In the genomic region with DNA sequence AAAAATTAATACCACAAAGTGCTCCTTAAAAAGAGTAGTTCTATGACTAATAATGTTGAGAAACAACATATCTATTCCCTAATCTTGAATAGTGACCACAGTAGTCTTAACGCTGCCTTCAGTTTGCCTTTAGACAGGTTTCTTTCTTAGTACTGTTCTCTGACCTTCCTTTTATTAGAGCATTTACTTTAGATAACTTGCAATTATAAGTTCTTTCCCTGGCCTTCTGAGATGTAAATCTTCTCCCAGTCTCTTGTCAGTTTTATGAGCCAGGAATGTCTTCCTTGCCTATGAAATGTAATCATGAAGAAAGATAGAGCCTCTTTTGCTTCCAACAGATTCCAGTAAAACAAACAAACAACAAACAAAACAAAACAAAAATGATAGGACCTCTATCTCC, we compare ENCODE assay signal across 18 cellular contexts.
A peak's percentile ranks its signal among the peaks of the same experiment; 100 is the strongest.
DNase-seq lines count a peak whose midpoint lies in the region; ATAC-seq, FAIRE-seq and TF ChIP-seq lines count a peak whose summit lies in the region.
"Had no signal": no experiment of that assay in that cellular context is flagged by ENCODE, and none has a peak within 500 bp of the region (broad histone marks: within the 10 kb centered on the region; RNA-seq: fewer than 3 reads in every experiment).

No MANE protein-coding gene starts in this region.

- ATAC-seq in SK-N-SH treated with all-trans-retinoic acid at 6 μM for 48 hours (no peak), left lung (peak; percentile 50)
- ATAC-seq: K562 had no signal

- DNase-seq in SK-N-SH, result no peak
- DNase-seq in astrocyte of the spinal cord (ENCODE audit: low read depth, low spot score), result peak; percentile 22
- DNase-seq in left lung, result no peak
- DNase-seq in adrenal gland, result no peak
- no peak for DNase-seq in NCI-H1417 treated with DMSO at 0.1 percent for 48 hours (lab: John Stamatoyannopoulos, UW)
- no peak for DNase-seq in RCC 7860 (ENCODE audit: low spot score)
- DNase-seq in NCI-H146 (lab: John Stamatoyannopoulos, UW), result no peak
- DNase-seq: DND-41, NCI-H1105, NCI-H1694 treated with DMSO at 0.1 percent for 48 hours, NCI-H510A, NCI-H82, PC-9, SJCRH30 had no signal

- H3K79me2 ChIP-seq in SK-N-SH (ENCODE audit: insufficient read depth), result no peaks in the 10 kb centered on the region

- no peak overlapping the region for H3K4me2 ChIP-seq in SK-N-SH
- H3K4me2 ChIP-seq: PC-9 had no signal

- TF ChIP-seq POLR2A in adrenal gland (IDR thresholded peaks at IDR 0.05), result no peak

- CTCF ChIA-PET in SK-N-SH (lab: Yijun Ruan, JAX), result no interaction called here

- TF ChIP-seq EP300 in SK-N-SH (IDR thresholded peaks at IDR 0.05; ENCODE audit: borderline replicate concordance in 1 of 2, low read depth in 1 of 2, low read length in 1 of 2), result no peak

- H4K20me1 ChIP-seq in SK-N-SH (ENCODE audit: insufficient read depth), result no peaks in the 10 kb centered on the region

- FAIRE-seq in RCC 7860 (lab: Jason Lieb, UNC), result no peak
- FAIRE-seq: K562 had no signal

- no peak overlapping the region for H3K4me3 ChIP-seq in SK-N-SH (ENCODE audit: low read depth in 2 of 2, low read length in 1 of 2)
- no peak overlapping the region for H3K4me3 ChIP-seq in astrocyte of the spinal cord (ENCODE audit: low read depth, low read length)
- no peak overlapping the region for H3K4me3 ChIP-seq in left lung
- no peak overlapping the region for H3K4me3 ChIP-seq in adrenal gland
- H3K4me3 ChIP-seq: HAP-1, K562, PC-9, SJCRH30 had no signal

- no peak for TF ChIP-seq CTCF in SK-N-SH (IDR thresholded peaks at IDR 0.05)
- no peak for TF ChIP-seq CTCF in astrocyte of the spinal cord (IDR thresholded peaks at IDR 0.05; ENCODE audit: low read depth, low read length)
- TF ChIP-seq CTCF in left lung (IDR thresholded peaks at IDR 0.05), result no peak
- no peak for TF ChIP-seq CTCF in adrenal gland (IDR thresholded peaks at IDR 0.05)

- H2AFZ ChIP-seq in SK-N-SH (ENCODE audit: low read depth), result no peak overlapping the region
- H2AFZ ChIP-seq: PC-9 had no signal

- in situ Hi-C loops in astrocyte of the spinal cord (cut with HindIII; ENCODE audit: low sequenced_read_pairs), result no loop called here

- H3K9me2 ChIP-seq in SK-N-SH, result no peaks in the 10 kb centered on the region

- no peaks in the 10 kb centered on the region for H3K27me3 ChIP-seq in SK-N-SH (ENCODE audit: insufficient read depth)
- no peaks in the 10 kb centered on the region for H3K27me3 ChIP-seq in left lung
- H3K27me3 ChIP-seq in adrenal gland, result no peaks in the 10 kb centered on the region
- H3K27me3 ChIP-seq: SJCRH30 had no signal

- H3K4me1 ChIP-seq in SK-N-SH (ENCODE audit: control insufficient read depth in 1 of 2, insufficient read depth in 2 of 2, low read depth in 1 of 2, low read length in 1 of 2) (no peaks in the 10 kb centered on the region), left lung (no peaks in the 10 kb centered on the region), adrenal gland (replicated peaks in 1 of 2) (no peaks in the 10 kb centered on the region)
- H3K4me1 ChIP-seq: HAP-1, SJCRH30 had no signal

- H3K36me3 ChIP-seq in SK-N-SH (replicated peaks in 1 of 2; ENCODE audit: control insufficient read depth in 1 of 2, insufficient read depth in 2 of 2, low read length in 1 of 2), result no peaks in the 10 kb centered on the region
- no peaks in the 10 kb centered on the region for H3K36me3 ChIP-seq in left lung
- no peaks in the 10 kb centered on the region for H3K36me3 ChIP-seq in adrenal gland (replicated peaks in 1 of 2)
- H3K36me3 ChIP-seq: HAP-1, SJCRH30 had no signal

- WGBS in SK-N-SH (ENCODE audit: low lambda C conversion rate), result 63% methylated on average over 1 of the region's 1 CpG
- 52 to 63% (median 54%) methylated on average over 1 of the region's 1 CpG for WGBS in adrenal gland, 4 donors

- TF ChIP-seq RAD21 in SK-N-SH (IDR thresholded peaks at IDR 0.05; ENCODE audit: low read length), result no peak

- POLR2A ChIA-PET in SK-N-SH (lab: Yijun Ruan, JAX), result no interaction called here

- H3K9ac ChIP-seq in SK-N-SH, result no peak overlapping the region

- H3K9me3 ChIP-seq in SK-N-SH (no peaks in the 10 kb centered on the region), left lung (no peaks in the 10 kb centered on the region), adrenal gland (replicated peaks in 1 of 3) (no peaks in the 10 kb centered on the region)
- H3K9me3 ChIP-seq: HAP-1, SJCRH30 had no signal

- intact Hi-C loops in left lung (cut with DNase I), result no loop called here
- intact Hi-C loops in adrenal gland (cut with DNase I), result no loop called here

- no peaks in the 10 kb centered on the region for H3F3A ChIP-seq in SK-N-SH (replicated peaks; ENCODE audit: insufficient read depth)

- H3K27ac ChIP-seq in SK-N-SH (ENCODE audit: low read depth in 2 of 2, low read length in 1 of 2) (no peak overlapping the region), left lung (no peak overlapping the region), adrenal gland (no peak overlapping the region)
- H3K27ac ChIP-seq: 22Rv1, PC-9, SJCRH30 had no signal

TF ChIP-seq in SK-N-SH treated with all-trans-retinoic acid at 6 μM for 48 hours, 23 proteins besides CTCF, POLR2A, EP300 and RAD21:
- TF ChIP-seq, protein P1, sequence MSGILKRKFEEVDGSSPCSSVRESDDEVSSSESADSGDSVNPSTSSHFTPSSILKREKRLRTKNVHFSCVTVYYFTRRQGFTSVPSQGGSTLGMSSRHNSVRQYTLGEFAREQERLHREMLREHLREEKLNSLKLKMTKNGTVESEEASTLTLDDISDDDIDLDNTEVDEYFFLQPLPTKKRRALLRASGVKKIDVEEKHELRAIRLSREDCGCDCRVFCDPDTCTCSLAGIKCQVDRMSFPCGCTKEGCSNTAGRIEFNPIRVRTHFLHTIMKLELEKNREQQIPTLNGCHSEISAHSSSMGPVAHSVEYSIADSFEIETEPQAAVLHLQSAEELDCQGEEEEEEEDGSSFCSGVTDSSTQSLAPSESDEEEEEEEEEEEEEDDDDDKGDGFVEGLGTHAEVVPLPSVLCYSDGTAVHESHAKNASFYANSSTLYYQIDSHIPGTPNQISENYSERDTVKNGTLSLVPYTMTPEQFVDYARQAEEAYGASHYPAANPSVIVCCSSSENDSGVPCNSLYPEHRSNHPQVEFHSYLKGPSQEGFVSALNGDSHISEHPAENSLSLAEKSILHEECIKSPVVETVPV (CRISPR knock-in tag; IDR thresholded peaks at IDR 0.05), result no peak
- TF ChIP-seq ISL1 (CRISPR knock-in tag; IDR thresholded peaks at IDR 0.05) (peak; percentile 56), TOX (CRISPR knock-in tag; IDR thresholded peaks at IDR 0.05; ENCODE audit: borderline replicate concordance) (no peak)

TF ChIP-seq in SK-N-SH, 30 proteins besides CTCF, POLR2A, EP300 and RAD21:
- no peak for TF ChIP-seq TEAD4 (IDR thresholded peaks at IDR 0.05; ENCODE audit: borderline replicate concordance, insufficient read depth)
- TF ChIP-seq, protein P2, sequence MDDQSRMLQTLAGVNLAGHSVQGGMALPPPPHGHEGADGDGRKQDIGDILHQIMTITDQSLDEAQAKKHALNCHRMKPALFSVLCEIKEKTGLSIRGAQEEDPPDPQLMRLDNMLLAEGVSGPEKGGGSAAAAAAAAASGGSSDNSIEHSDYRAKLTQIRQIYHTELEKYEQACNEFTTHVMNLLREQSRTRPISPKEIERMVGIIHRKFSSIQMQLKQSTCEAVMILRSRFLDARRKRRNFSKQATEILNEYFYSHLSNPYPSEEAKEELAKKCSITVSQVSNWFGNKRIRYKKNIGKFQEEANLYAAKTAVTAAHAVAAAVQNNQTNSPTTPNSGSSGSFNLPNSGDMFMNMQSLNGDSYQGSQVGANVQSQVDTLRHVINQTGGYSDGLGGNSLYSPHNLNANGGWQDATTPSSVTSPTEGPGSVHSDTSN (IDR thresholded peaks at IDR 0.05), result no peak
- no peak for TF ChIP-seq FOXJ3 (CRISPR knock-in tag; IDR thresholded peaks at IDR 0.05)
- TF ChIP-seq, protein P3, sequence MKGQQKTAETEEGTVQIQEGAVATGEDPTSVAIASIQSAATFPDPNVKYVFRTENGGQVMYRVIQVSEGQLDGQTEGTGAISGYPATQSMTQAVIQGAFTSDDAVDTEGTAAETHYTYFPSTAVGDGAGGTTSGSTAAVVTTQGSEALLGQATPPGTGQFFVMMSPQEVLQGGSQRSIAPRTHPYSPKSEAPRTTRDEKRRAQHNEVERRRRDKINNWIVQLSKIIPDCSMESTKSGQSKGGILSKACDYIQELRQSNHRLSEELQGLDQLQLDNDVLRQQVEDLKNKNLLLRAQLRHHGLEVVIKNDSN (IDR thresholded peaks at IDR 0.05; ENCODE audit: borderline replicate concordance, low read depth), result no peak
- no peak for TF ChIP-seq RXRA (IDR thresholded peaks at IDR 0.05; ENCODE audit: borderline replicate concordance, low read depth)
- TF ChIP-seq, protein P4, sequence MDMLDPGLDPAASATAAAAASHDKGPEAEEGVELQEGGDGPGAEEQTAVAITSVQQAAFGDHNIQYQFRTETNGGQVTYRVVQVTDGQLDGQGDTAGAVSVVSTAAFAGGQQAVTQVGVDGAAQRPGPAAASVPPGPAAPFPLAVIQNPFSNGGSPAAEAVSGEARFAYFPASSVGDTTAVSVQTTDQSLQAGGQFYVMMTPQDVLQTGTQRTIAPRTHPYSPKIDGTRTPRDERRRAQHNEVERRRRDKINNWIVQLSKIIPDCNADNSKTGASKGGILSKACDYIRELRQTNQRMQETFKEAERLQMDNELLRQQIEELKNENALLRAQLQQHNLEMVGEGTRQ (IDR thresholded peaks at IDR 0.05; ENCODE audit: borderline replicate concordance, low read depth, low read length), result no peak
- TF ChIP-seq MXI1 (IDR thresholded peaks at IDR 0.05; ENCODE audit: low read depth, low read length), result no peak
- TF ChIP-seq, protein P5, sequence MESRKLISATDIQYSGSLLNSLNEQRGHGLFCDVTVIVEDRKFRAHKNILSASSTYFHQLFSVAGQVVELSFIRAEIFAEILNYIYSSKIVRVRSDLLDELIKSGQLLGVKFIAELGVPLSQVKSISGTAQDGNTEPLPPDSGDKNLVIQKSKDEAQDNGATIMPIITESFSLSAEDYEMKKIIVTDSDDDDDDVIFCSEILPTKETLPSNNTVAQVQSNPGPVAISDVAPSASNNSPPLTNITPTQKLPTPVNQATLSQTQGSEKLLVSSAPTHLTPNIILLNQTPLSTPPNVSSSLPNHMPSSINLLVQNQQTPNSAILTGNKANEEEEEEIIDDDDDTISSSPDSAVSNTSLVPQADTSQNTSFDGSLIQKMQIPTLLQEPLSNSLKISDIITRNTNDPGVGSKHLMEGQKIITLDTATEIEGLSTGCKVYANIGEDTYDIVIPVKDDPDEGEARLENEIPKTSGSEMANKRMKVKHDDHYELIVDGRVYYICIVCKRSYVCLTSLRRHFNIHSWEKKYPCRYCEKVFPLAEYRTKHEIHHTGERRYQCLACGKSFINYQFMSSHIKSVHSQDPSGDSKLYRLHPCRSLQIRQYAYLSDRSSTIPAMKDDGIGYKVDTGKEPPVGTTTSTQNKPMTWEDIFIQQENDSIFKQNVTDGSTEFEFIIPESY (IDR thresholded peaks at IDR 0.05; ENCODE audit: borderline replicate concordance, low read depth), result no peak
- no peak for TF ChIP-seq MEF2A (IDR thresholded peaks at IDR 0.05; ENCODE audit: borderline replicate concordance, low read depth)
- no peak for TF ChIP-seq NFIC (IDR thresholded peaks at IDR 0.05; ENCODE audit: borderline replicate concordance)
- no peak for TF ChIP-seq GABPA (IDR thresholded peaks at IDR 0.05; ENCODE audit: low read depth)
- no peak for TF ChIP-seq EZH2phosphoT487 (IDR thresholded peaks at IDR 0.05; ENCODE audit: borderline replicate concordance, low read depth)
- TF ChIP-seq RFX5 (IDR thresholded peaks at IDR 0.05; ENCODE audit: low read length), result no peak
